In the genomic region with DNA sequence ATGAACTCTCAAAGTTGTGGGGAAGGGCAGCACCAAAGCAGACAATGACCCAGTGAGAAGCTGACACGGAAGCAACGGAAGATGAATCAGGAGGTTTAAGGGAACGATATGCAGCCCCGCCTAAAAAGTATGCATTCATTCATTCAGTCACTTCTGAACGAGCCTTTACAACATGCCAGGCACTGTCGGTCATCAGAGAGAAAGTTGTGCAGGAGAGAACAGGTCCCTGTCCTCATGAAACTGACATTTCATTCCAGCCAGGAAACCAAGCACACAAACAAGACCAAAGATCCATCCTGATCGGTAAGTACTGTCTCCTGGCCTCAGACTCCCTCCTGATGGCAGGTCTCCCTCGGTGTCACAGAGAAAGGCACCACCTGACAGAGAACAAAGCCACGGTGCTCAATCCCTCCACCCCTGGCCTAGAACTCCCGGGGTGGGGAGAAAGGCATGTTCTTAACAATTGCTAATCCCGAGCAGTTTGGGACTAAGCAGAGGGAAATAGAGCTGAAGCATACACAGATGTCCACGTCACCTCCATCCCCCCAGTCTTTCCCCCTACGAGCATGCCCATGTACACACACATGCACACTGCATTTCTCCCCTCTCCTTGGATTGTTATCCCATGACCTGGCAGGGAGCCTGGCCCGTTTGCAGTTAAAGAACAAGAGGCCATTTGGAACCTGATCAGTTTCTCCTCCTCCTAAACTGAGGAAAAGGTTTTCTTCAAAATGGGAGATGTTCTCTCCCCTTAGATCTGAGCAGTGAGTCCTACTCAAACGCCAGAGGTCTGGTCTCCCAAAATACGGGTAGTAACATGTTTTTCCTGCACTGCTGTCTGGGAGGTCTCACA, we compare ENCODE assay signal across 1 cellular context.
TF ChIP-seq lines count a peak whose summit lies in the region.

No MANE protein-coding gene starts in this region.

TF ChIP-seq in HepG2, 621 proteins besides CTCF, POLR2A, EP300 and RAD21 (continued from another document and continues in another):
- no peak for TF ChIP-seq MTF1 (CRISPR knock-in tag; IDR thresholded peaks at IDR 0.05)
- TF ChIP-seq, protein P1, sequence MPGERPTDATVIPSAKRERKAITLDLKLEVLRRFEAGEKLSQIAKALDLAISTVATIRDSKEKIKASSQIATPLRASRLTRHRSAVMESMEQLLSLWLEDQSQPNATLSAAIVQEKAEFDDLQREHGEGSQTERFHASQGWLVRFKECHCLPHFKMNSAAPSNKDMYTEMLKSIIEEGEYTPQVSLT (CRISPR knock-in tag; IDR thresholded peaks at IDR 0.05; ENCODE audit: borderline replicate concordance, low read depth): no peak
- TF ChIP-seq ZNF484 (CRISPR knock-in tag; IDR thresholded peaks at IDR 0.05; ENCODE audit: borderline replicate concordance, low read depth): no peak
- TF ChIP-seq, protein P2, sequence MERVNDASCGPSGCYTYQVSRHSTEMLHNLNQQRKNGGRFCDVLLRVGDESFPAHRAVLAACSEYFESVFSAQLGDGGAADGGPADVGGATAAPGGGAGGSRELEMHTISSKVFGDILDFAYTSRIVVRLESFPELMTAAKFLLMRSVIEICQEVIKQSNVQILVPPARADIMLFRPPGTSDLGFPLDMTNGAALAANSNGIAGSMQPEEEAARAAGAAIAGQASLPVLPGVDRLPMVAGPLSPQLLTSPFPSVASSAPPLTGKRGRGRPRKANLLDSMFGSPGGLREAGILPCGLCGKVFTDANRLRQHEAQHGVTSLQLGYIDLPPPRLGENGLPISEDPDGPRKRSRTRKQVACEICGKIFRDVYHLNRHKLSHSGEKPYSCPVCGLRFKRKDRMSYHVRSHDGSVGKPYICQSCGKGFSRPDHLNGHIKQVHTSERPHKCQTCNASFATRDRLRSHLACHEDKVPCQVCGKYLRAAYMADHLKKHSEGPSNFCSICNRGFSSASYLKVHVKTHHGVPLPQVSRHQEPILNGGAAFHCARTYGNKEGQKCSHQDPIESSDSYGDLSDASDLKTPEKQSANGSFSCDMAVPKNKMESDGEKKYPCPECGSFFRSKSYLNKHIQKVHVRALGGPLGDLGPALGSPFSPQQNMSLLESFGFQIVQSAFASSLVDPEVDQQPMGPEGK (CRISPR knock-in tag; IDR thresholded peaks at IDR 0.05): no peak
- TF ChIP-seq ZNF260 (CRISPR knock-in tag; IDR thresholded peaks at IDR 0.05; ENCODE audit: borderline replicate concordance, low read depth): no peak
- no peak for TF ChIP-seq ZMAT3 (CRISPR knock-in tag; conservative IDR thresholded peaks at IDR 0.05)
- TF ChIP-seq FOXA3 (CRISPR knock-in tag; IDR thresholded peaks at IDR 0.05): peak; percentile 24; the same call in 1 of the 2 replicates
- TF ChIP-seq FOSL1 (CRISPR knock-in tag; IDR thresholded peaks at IDR 0.05; ENCODE audit: borderline replicate concordance): no peak
- TF ChIP-seq XBP1 (CRISPR knock-in tag; IDR thresholded peaks at IDR 0.05): no peak
- no peak for TF ChIP-seq ATF1 (CRISPR knock-in tag; IDR thresholded peaks at IDR 0.05)
- no peak for TF ChIP-seq MTA1 (CRISPR knock-in tag; IDR thresholded peaks at IDR 0.05; ENCODE audit: borderline replicate concordance)
- TF ChIP-seq NR2F6 (IDR thresholded peaks at IDR 0.05): no peak
- 0 out of 2 replicates have a peak, but pooled peaks have one; percentile 45 for TF ChIP-seq NR2F6 (CRISPR knock-in tag; IDR thresholded peaks at IDR 0.05)
- TF ChIP-seq, protein P3, sequence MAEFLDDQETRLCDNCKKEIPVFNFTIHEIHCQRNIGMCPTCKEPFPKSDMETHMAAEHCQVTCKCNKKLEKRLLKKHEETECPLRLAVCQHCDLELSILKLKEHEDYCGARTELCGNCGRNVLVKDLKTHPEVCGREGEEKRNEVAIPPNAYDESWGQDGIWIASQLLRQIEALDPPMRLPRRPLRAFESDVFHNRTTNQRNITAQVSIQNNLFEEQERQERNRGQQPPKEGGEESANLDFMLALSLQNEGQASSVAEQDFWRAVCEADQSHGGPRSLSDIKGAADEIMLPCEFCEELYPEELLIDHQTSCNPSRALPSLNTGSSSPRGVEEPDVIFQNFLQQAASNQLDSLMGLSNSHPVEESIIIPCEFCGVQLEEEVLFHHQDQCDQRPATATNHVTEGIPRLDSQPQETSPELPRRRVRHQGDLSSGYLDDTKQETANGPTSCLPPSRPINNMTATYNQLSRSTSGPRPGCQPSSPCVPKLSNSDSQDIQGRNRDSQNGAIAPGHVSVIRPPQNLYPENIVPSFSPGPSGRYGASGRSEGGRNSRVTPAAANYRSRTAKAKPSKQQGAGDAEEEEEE (CRISPR knock-in tag; IDR thresholded peaks at IDR 0.05; ENCODE audit: borderline replicate concordance): no peak
- no peak for TF ChIP-seq FOXP1 (IDR thresholded peaks at IDR 0.05)
- TF ChIP-seq FOXP1 (CRISPR knock-in tag; IDR thresholded peaks at IDR 0.05): 0 out of 2 replicates have a peak, but pooled peaks have one; percentile 1
- peak; percentile 5; the same call in 1 of the 2 replicates for TF ChIP-seq CREB1 (IDR thresholded peaks at IDR 0.05)
- no peak for TF ChIP-seq CREB1 (CRISPR knock-in tag; IDR thresholded peaks at IDR 0.05)
- peak; percentile 54; the same call in 1 of the 2 replicates for TF ChIP-seq PPARG (CRISPR knock-in tag; conservative IDR thresholded peaks at IDR 0.05)
- no peak for TF ChIP-seq MAZ (IDR thresholded peaks at IDR 0.05; ENCODE audit: borderline replicate concordance, low read depth, low read length)
- TF ChIP-seq MAZ (CRISPR knock-in tag; IDR thresholded peaks at IDR 0.05; ENCODE audit: low read depth): no peak
- peak; percentile 48 for TF ChIP-seq HNF4A (CRISPR knock-in tag; IDR thresholded peaks at IDR 0.05)
- TF ChIP-seq, protein P4, sequence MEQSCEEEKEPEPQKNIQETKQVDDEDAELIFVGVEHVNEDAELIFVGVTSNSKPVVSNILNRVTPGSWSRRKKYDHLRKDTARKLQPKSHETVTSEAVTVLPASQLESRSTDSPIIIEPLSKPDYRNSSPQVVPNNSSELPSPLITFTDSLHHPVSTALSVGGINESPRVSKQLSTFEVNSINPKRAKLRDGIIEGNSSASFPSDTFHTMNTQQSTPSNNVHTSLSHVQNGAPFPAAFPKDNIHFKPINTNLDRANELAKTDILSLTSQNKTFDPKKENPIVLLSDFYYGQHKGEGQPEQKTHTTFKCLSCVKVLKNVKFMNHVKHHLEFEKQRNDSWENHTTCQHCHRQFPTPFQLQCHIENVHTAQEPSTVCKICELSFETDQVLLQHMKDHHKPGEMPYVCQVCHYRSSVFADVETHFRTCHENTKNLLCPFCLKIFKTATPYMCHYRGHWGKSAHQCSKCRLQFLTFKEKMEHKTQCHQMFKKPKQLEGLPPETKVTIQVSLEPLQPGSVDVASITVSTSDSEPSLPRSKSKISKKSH (CRISPR knock-in tag; IDR thresholded peaks at IDR 0.05; ENCODE audit: borderline replicate concordance): no peak
- TF ChIP-seq TAF1 (CRISPR knock-in tag; IDR thresholded peaks at IDR 0.05): peak; percentile 56
- TF ChIP-seq, protein P5, sequence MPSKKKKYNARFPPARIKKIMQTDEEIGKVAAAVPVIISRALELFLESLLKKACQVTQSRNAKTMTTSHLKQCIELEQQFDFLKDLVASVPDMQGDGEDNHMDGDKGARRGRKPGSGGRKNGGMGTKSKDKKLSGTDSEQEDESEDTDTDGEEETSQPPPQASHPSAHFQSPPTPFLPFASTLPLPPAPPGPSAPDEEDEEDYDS (CRISPR knock-in tag; IDR thresholded peaks at IDR 0.05): peak; percentile 72
- TF ChIP-seq ZNF274 (CRISPR knock-in tag; IDR thresholded peaks at IDR 0.05): 0 out of 2 replicates have a peak, but pooled peaks have one; percentile 8
- TF ChIP-seq ZNF383 (CRISPR knock-in tag; IDR thresholded peaks at IDR 0.05; ENCODE audit: borderline replicate concordance): no peak
- TF ChIP-seq NR1H2 (CRISPR knock-in tag; IDR thresholded peaks at IDR 0.05; ENCODE audit: borderline replicate concordance, low read depth): no peak
- TF ChIP-seq ARNTL (CRISPR knock-in tag; IDR thresholded peaks at IDR 0.05): no peak
- no peak for TF ChIP-seq U2AF1 (optimal IDR thresholded peaks at IDR 0.05; ENCODE audit: low read depth, low read length)
- TF ChIP-seq, protein P6, sequence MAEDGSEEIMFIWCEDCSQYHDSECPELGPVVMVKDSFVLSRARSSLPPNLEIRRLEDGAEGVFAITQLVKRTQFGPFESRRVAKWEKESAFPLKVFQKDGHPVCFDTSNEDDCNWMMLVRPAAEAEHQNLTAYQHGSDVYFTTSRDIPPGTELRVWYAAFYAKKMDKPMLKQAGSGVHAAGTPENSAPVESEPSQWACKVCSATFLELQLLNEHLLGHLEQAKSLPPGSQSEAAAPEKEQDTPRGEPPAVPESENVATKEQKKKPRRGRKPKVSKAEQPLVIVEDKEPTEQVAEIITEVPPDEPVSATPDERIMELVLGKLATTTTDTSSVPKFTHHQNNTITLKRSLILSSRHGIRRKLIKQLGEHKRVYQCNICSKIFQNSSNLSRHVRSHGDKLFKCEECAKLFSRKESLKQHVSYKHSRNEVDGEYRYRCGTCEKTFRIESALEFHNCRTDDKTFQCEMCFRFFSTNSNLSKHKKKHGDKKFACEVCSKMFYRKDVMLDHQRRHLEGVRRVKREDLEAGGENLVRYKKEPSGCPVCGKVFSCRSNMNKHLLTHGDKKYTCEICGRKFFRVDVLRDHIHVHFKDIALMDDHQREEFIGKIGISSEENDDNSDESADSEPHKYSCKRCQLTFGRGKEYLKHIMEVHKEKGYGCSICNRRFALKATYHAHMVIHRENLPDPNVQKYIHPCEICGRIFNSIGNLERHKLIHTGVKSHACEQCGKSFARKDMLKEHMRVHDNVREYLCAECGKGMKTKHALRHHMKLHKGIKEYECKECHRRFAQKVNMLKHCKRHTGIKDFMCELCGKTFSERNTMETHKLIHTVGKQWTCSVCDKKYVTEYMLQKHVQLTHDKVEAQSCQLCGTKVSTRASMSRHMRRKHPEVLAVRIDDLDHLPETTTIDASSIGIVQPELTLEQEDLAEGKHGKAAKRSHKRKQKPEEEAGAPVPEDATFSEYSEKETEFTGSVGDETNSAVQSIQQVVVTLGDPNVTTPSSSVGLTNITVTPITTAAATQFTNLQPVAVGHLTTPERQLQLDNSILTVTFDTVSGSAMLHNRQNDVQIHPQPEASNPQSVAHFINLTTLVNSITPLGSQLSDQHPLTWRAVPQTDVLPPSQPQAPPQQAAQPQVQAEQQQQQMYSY (CRISPR knock-in tag; IDR thresholded peaks at IDR 0.05): no peak
- peak; percentile 16; the same call in 1 of the 2 replicates for TF ChIP-seq DMAP1 (CRISPR knock-in tag; IDR thresholded peaks at IDR 0.05)
- TF ChIP-seq, protein P7, sequence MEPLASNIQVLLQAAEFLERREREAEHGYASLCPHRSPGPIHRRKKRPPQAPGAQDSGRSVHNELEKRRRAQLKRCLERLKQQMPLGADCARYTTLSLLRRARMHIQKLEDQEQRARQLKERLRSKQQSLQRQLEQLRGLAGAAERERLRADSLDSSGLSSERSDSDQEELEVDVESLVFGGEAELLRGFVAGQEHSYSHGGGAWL (CRISPR knock-in tag; IDR thresholded peaks at IDR 0.05): no peak
- no peak for TF ChIP-seq RARG (CRISPR knock-in tag; IDR thresholded peaks at IDR 0.05; ENCODE audit: low read depth)
- TF ChIP-seq SOX6 (IDR thresholded peaks at IDR 0.05): no peak
- TF ChIP-seq SOX6 (CRISPR knock-in tag; IDR thresholded peaks at IDR 0.05): peak; percentile 48; the same call in 1 of the 2 replicates
- TF ChIP-seq ZNF891 (CRISPR knock-in tag; IDR thresholded peaks at IDR 0.05): 0 out of 2 replicates have a peak, but pooled peaks have one; percentile 45
- no peak for TF ChIP-seq SATB2 (CRISPR knock-in tag; IDR thresholded peaks at IDR 0.05)
- peak; percentile 24; the same call in 1 of the 2 replicates for TF ChIP-seq ZMYM2 (CRISPR knock-in tag; IDR thresholded peaks at IDR 0.05)
- TF ChIP-seq HHEX (CRISPR knock-in tag; IDR thresholded peaks at IDR 0.05): 0 out of 2 replicates have a peak, but pooled peaks have one; percentile 13
- TF ChIP-seq, protein P8, sequence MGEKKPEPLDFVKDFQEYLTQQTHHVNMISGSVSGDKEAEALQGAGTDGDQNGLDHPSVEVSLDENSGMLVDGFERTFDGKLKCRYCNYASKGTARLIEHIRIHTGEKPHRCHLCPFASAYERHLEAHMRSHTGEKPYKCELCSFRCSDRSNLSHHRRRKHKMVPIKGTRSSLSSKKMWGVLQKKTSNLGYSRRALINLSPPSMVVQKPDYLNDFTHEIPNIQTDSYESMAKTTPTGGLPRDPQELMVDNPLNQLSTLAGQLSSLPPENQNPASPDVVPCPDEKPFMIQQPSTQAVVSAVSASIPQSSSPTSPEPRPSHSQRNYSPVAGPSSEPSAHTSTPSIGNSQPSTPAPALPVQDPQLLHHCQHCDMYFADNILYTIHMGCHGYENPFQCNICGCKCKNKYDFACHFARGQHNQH (CRISPR knock-in tag; IDR thresholded peaks at IDR 0.05): 0 out of 2 replicates have a peak, but pooled peaks have one; percentile 16
- no peak for TF ChIP-seq ZNF605 (CRISPR knock-in tag; IDR thresholded peaks at IDR 0.05)
- TF ChIP-seq ZNF564 (CRISPR knock-in tag; IDR thresholded peaks at IDR 0.05): peak; percentile 90; the same call in 1 of the 2 replicates
- no peak for TF ChIP-seq ZNF678 (CRISPR knock-in tag; IDR thresholded peaks at IDR 0.05)
- TF ChIP-seq ARNT2 (CRISPR knock-in tag; IDR thresholded peaks at IDR 0.05; ENCODE audit: low read depth): no peak
- no peak for TF ChIP-seq CAMTA2 (CRISPR knock-in tag; IDR thresholded peaks at IDR 0.05; ENCODE audit: borderline replicate concordance)
- TF ChIP-seq ZNF292 (CRISPR knock-in tag; IDR thresholded peaks at IDR 0.05; ENCODE audit: borderline replicate concordance, low read depth): peak; percentile 88; the same call in 1 of the 2 replicates
